ENCODE assay signal across 22 cellular contexts in genomic region chr5:76197726-76198125, GRCh38.
"Had no signal": no experiment of that assay in that cellular context is flagged by ENCODE, and none has a peak within 500 bp of the region (broad histone marks: within the 10 kb centered on the region; RNA-seq: fewer than 3 reads in every experiment).

No MANE protein-coding gene starts in this region.

- ATAC-seq: HepG2, SK-N-SH treated with all-trans-retinoic acid at 6 μM for 48 hours had no signal

- H3K4me3 ChIP-seq: MG63 had no signal

- FAIRE-seq: HepG2, RCC 7860 had no signal

- DNase-seq: IMR-90, Karpas-422, KG1, MG63, NCI-H1092, NCI-H1105 treated with DMSO at 0.1 percent for 48 hours, NCI-H1417 treated with DMSO at 0.1 percent for 48 hours, NCI-H146, NCI-H1694 treated with DMSO at 0.1 percent for 48 hours, NCI-H1930, NCI-H2081, NCI-H2107, NCI-H2227 treated with DMSO at 0.1 percent for 48 hours, NCI-H524, NCI-H526 treated with DMSO at 0.1 percent for 48 hours, NCI-H748 treated with DMSO at 0.1 percent for 48 hours, Right ventricle myocardium superior, RPMI8226, SIG-M5 had no signal

- H3K36me3 ChIP-seq: MG63 had no signal

- H3K9me3 ChIP-seq: MG63 had no signal
